8 cellular contexts compared by ENCODE assay signal in genomic region chrX:130110379-130111219, GRCh38. TPM values are rescaled to one million over a fixed set of nuclear protein-coding genes. Genes with fewer than 3 reads are reported as not detected.
A peak's percentile ranks its signal among the peaks of the same experiment; 100 is the strongest.
DNase-seq lines count a peak whose midpoint lies in the region; ATAC-seq and TF ChIP-seq lines count a peak whose summit lies in the region.

ELF4 (minus strand) TSS chrX:130110497; CDS start chrX:130081330, 29,167 bp downstream.

- H3K36me3 ChIP-seq in A673 (ENCODE audit: insufficient read depth, low read length, poor library complexity, severe bottlenecking) (no peaks in the 10 kb centered on the region), left ventricle myocardium inferior (no peaks in the 10 kb centered on the region)

- TF ChIP-seq POLR2A in GM15510 (IDR thresholded peaks at IDR 0.05; ENCODE audit: borderline replicate concordance, extremely low read depth, insufficient read length), result peak; percentile 25

- H3K4me3 ChIP-seq in A673 (ENCODE audit: low read depth, low read length, poor library complexity, severe bottlenecking) (peak within 1 kb of the TSS; percentile 56), left ventricle myocardium inferior (peak within 1 kb of the TSS; percentile 72), retinal pigment epithelial cell (ENCODE audit: low read length) (peak within 1 kb of the TSS; percentile 63)

- intact Hi-C loops in A673 (cut with micrococcal nuclease; ENCODE audit: unreplicated experiment), result no loop called here
- intact Hi-C loops in left ventricle myocardium inferior (cut with micrococcal nuclease), result no loop called here

- H3K4me1 Mint-ChIP-seq in activated naive CD4-positive, alpha-beta T cell treated with anti-CD3 and anti-CD28 coated beads, Interleukin-2, amount 50 U/mL, for 24 hours, result peaks cover 33% of the 10 kb centered on the region

- BruUV-seq in A673 (replicated peaks; lab: Mats Ljungman, UMichigan), result no TSS peak

- no peaks in the 10 kb centered on the region for H3K27me3 Mint-ChIP-seq in activated naive CD4-positive, alpha-beta T cell treated with anti-CD3 and anti-CD28 coated beads, Interleukin-2, amount 50 U/mL, for 24 hours

- peak; percentile 45 for ATAC-seq in HG03432 (IDR thresholded peaks at IDR 0.05; ENCODE audit: unreplicated experiment)

- H3K27me3 ChIP-seq in A673 (replicated peaks; ENCODE audit: insufficient read depth, low read depth, low read length, poor library complexity), result no peaks in the 10 kb centered on the region
- H3K27me3 ChIP-seq in left ventricle myocardium inferior (ENCODE audit: low read depth), result no peaks in the 10 kb centered on the region

- H3K9me3 ChIP-seq in A673 (ENCODE audit: low read depth, low read length, poor library complexity, severe bottlenecking), result no peaks in the 10 kb centered on the region
- H3K9me3 ChIP-seq in left ventricle myocardium inferior (replicated peaks), result no peaks in the 10 kb centered on the region

- H3K36me3 Mint-ChIP-seq in activated naive CD4-positive, alpha-beta T cell treated with anti-CD3 and anti-CD28 coated beads, Interleukin-2, amount 50 U/mL, for 24 hours, result no peaks in the 10 kb centered on the region

- TF ChIP-seq CTCF in A673 (conservative IDR thresholded peaks at IDR 0.05; ENCODE audit: low read depth, low read length) (no peak), left ventricle myocardium inferior (IDR thresholded peaks at IDR 0.05; ENCODE audit: borderline replicate concordance) (no peak), retinal pigment epithelial cell (conservative IDR thresholded peaks at IDR 0.05; ENCODE audit: low read depth, low read length) (no peak)

- DNase-seq in A673 (ENCODE audit: low spot score) (peak; percentile 68), SIG-M5 (lab: John Stamatoyannopoulos, UW) (peak; percentile 13), left ventricle myocardium inferior (peak; percentile 49), retinal pigment epithelial cell (ENCODE audit: low read depth) (no peak), OCI-M2 (lab: John Stamatoyannopoulos, UW; ENCODE audit: unreplicated experiment) (no peak)

- no peaks in the 10 kb centered on the region for H3K9me3 Mint-ChIP-seq in activated naive CD4-positive, alpha-beta T cell treated with anti-CD3 and anti-CD28 coated beads, Interleukin-2, amount 50 U/mL, for 24 hours

- POLR2A ChIA-PET in A673 (lab: Charles Lee; ENCODE audit: low non-redundant PET), result no interaction called here

- H3K4me3 Mint-ChIP-seq in activated naive CD4-positive, alpha-beta T cell treated with anti-CD3 and anti-CD28 coated beads, Interleukin-2, amount 50 U/mL, for 24 hours, result peak within 1 kb of the TSS; percentile 92

- H3K27ac Mint-ChIP-seq in activated naive CD4-positive, alpha-beta T cell treated with anti-CD3 and anti-CD28 coated beads, Interleukin-2, amount 50 U/mL, for 24 hours, result peak within 1 kb of the TSS; percentile 95

- CTCF ChIA-PET in A673 (lab: Charles Lee), result no interaction called here

- H3K27ac ChIP-seq in A673 (ENCODE audit: low read depth, low read length, poor library complexity, severe bottlenecking) (peak within 1 kb of the TSS; percentile 59), left ventricle myocardium inferior (replicated peaks) (peak within 1 kb of the TSS; percentile 87)

- peaks cover 6% of the 10 kb centered on the region for H3K4me1 ChIP-seq in A673 (ENCODE audit: insufficient read depth, low read length, poor library complexity, severe bottlenecking)
- peaks cover 15% of the 10 kb centered on the region for H3K4me1 ChIP-seq in left ventricle myocardium inferior

RNA-seq across cellular contexts. Expression of gene ELF4, which starts in this region (rescaled TPM):
- 8.4 and 9.0 TPM in 2 replicates for total RNA-seq in A673 (2021)
- 2.2 TPM for total RNA-seq in left ventricle myocardium inferior

Comparison
In these comparisons a context has a peak if more than half of its experiments do, and no peak if none do; other contexts are left out.
1. DNase-seq: peak in A673 (single experiment), SIG-M5 (single experiment) and left ventricle myocardium inferior (single experiment); none in retinal pigment epithelial cell (single experiment) and OCI-M2 (single experiment).
2. Peak in every context shown above with its lines, with median percentiles within 50 percentile points of each other: H3K4me3 ChIP-seq.